1 cellular context compared by ENCODE assay signal in genomic region chr6:21831531-21832291, GRCh38.
TF ChIP-seq lines count a peak whose summit lies in the region.

No MANE protein-coding gene starts in this region.

TF ChIP-seq in HepG2, 621 proteins besides CTCF, POLR2A, EP300 and RAD21 (continued from another document):
- TF ChIP-seq, protein P1, sequence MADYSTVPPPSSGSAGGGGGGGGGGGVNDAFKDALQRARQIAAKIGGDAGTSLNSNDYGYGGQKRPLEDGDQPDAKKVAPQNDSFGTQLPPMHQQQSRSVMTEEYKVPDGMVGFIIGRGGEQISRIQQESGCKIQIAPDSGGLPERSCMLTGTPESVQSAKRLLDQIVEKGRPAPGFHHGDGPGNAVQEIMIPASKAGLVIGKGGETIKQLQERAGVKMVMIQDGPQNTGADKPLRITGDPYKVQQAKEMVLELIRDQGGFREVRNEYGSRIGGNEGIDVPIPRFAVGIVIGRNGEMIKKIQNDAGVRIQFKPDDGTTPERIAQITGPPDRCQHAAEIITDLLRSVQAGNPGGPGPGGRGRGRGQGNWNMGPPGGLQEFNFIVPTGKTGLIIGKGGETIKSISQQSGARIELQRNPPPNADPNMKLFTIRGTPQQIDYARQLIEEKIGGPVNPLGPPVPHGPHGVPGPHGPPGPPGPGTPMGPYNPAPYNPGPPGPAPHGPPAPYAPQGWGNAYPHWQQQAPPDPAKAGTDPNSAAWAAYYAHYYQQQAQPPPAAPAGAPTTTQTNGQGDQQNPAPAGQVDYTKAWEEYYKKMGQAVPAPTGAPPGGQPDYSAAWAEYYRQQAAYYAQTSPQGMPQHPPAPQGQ (CRISPR knock-in tag; IDR thresholded peaks at IDR 0.05; ENCODE audit: borderline replicate concordance) = no peak
TF ChIP-seq in HepG2: peak in this region for 0.
